In genomic region chr17:74433421-74434121, GRCh38 we compare ENCODE assay signal across 1 cellular context.
A peak's percentile ranks its signal among the peaks of the same experiment; 100 is the strongest.
TF ChIP-seq lines count a peak whose summit lies in the region.

No MANE protein-coding gene starts in this region.

TF ChIP-seq in HepG2, 621 proteins besides CTCF, POLR2A, EP300 and RAD21 (continued from another document and continues in another):
- TF ChIP-seq ZNF549 (CRISPR knock-in tag; IDR thresholded peaks at IDR 0.05) (no peak), SMAD1 (CRISPR knock-in tag; IDR thresholded peaks at IDR 0.05; ENCODE audit: borderline replicate concordance, low read depth) (peak; percentile 39; the same call in 1 of the 2 replicates), ZNF280B (CRISPR knock-in tag; IDR thresholded peaks at IDR 0.05; ENCODE audit: borderline replicate concordance) (peak; percentile 79), SOX13 (IDR thresholded peaks at IDR 0.05) (no peak), SOX13 (CRISPR knock-in tag; conservative IDR thresholded peaks at IDR 0.05 in 1 of 2, IDR thresholded peaks at IDR 0.05 in 1 of 2) (no peak), ZNF883 (CRISPR knock-in tag; IDR thresholded peaks at IDR 0.05; ENCODE audit: not compliant biosample characterization) (no peak), TOPORS (CRISPR knock-in tag; IDR thresholded peaks at IDR 0.05) (0 out of 2 replicates have a peak, but pooled peaks have one; percentile 32), SMC3 (IDR thresholded peaks at IDR 0.05; ENCODE audit: low read length) (no peak; the same call in 1 of the 2 replicates), ZNF567 (CRISPR knock-in tag; IDR thresholded peaks at IDR 0.05; ENCODE audit: borderline replicate concordance) (no peak), ZBTB38 (CRISPR knock-in tag; IDR thresholded peaks at IDR 0.05) (peak; percentile 84), NAIF1 (CRISPR knock-in tag; IDR thresholded peaks at IDR 0.05; ENCODE audit: borderline replicate concordance) (no peak), ERF (CRISPR knock-in tag; IDR thresholded peaks at IDR 0.05) (0 out of 2 replicates have a peak, but pooled peaks have one; percentile 43), PAWR (CRISPR knock-in tag; IDR thresholded peaks at IDR 0.05; ENCODE audit: borderline replicate concordance) (no peak), ELF1 (CRISPR knock-in tag; IDR thresholded peaks at IDR 0.05) (peak; percentile 14; the same call in 1 of the 2 replicates), NR2C2 (CRISPR knock-in tag; IDR thresholded peaks at IDR 0.05; ENCODE audit: borderline replicate concordance) (no peak), ZBTB4 (CRISPR knock-in tag; IDR thresholded peaks at IDR 0.05; ENCODE audit: borderline replicate concordance) (no peak), PATZ1 (CRISPR knock-in tag; IDR thresholded peaks at IDR 0.05) (peak; percentile 52; the same call in 1 of the 2 replicates), ZNF777 (CRISPR knock-in tag; IDR thresholded peaks at IDR 0.05) (0 out of 2 replicates have a peak, but pooled peaks have one; percentile 51), HDAC2 (CRISPR knock-in tag; IDR thresholded peaks at IDR 0.05) (0 out of 2 replicates have a peak, but pooled peaks have one; percentile 27), ZNF432 (CRISPR knock-in tag; IDR thresholded peaks at IDR 0.05; ENCODE audit: borderline replicate concordance) (no peak), ZNF251 (CRISPR knock-in tag; IDR thresholded peaks at IDR 0.05) (no peak), ZBTB20 (CRISPR knock-in tag; IDR thresholded peaks at IDR 0.05; ENCODE audit: borderline replicate concordance, low read depth) (no peak), ZNF788 (CRISPR knock-in tag; IDR thresholded peaks at IDR 0.05; ENCODE audit: borderline replicate concordance) (0 out of 2 replicates have a peak, but pooled peaks have one; percentile 10), GATAD2A (CRISPR knock-in tag; IDR thresholded peaks at IDR 0.05) (peak; percentile 42; the same call in 1 of the 2 replicates), NRL (CRISPR knock-in tag; IDR thresholded peaks at IDR 0.05; ENCODE audit: borderline replicate concordance) (peak; percentile 52), PITX1 (CRISPR knock-in tag; IDR thresholded peaks at IDR 0.05) (0 out of 2 replicates have a peak, but pooled peaks have one; percentile 9), SMARCC2 (IDR thresholded peaks at IDR 0.05) (no peak), ZBTB10 (CRISPR knock-in tag; IDR thresholded peaks at IDR 0.05; ENCODE audit: borderline replicate concordance) (no peak), KLF12 (CRISPR knock-in tag; IDR thresholded peaks at IDR 0.05; ENCODE audit: borderline replicate concordance) (0 out of 2 replicates have a peak, but pooled peaks have one; percentile 37), ZNF556 (CRISPR knock-in tag; IDR thresholded peaks at IDR 0.05; ENCODE audit: borderline replicate concordance) (peak; percentile 56; the same call in 1 of the 2 replicates), ZNF639 (CRISPR knock-in tag; conservative IDR thresholded peaks at IDR 0.05) (0 out of 2 replicates have a peak, but pooled peaks have one; percentile 17), KDM2A (CRISPR knock-in tag; IDR thresholded peaks at IDR 0.05; ENCODE audit: borderline replicate concordance, low read depth) (peak; percentile 56; the same call in 1 of the 2 replicates), NPAS2 (CRISPR knock-in tag; IDR thresholded peaks at IDR 0.05; ENCODE audit: borderline replicate concordance) (no peak), DR1 (CRISPR knock-in tag; IDR thresholded peaks at IDR 0.05) (no peak), NR3C1 (CRISPR knock-in tag; IDR thresholded peaks at IDR 0.05) (no peak), ZNF12 (CRISPR knock-in tag; IDR thresholded peaks at IDR 0.05) (no peak), THYN1 (CRISPR knock-in tag; IDR thresholded peaks at IDR 0.05; ENCODE audit: borderline replicate concordance, low read depth) (no peak), MXD3 (CRISPR knock-in tag; IDR thresholded peaks at IDR 0.05) (no peak), MLLT10 (CRISPR knock-in tag; IDR thresholded peaks at IDR 0.05) (no peak)
- TF ChIP-seq, protein P1, sequence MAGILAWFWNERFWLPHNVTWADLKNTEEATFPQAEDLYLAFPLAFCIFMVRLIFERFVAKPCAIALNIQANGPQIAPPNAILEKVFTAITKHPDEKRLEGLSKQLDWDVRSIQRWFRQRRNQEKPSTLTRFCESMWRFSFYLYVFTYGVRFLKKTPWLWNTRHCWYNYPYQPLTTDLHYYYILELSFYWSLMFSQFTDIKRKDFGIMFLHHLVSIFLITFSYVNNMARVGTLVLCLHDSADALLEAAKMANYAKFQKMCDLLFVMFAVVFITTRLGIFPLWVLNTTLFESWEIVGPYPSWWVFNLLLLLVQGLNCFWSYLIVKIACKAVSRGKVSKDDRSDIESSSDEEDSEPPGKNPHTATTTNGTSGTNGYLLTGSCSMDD (CRISPR knock-in tag; IDR thresholded peaks at IDR 0.05) = 0 out of 2 replicates have a peak, but pooled peaks have one; percentile 36
- TF ChIP-seq, protein P2, sequence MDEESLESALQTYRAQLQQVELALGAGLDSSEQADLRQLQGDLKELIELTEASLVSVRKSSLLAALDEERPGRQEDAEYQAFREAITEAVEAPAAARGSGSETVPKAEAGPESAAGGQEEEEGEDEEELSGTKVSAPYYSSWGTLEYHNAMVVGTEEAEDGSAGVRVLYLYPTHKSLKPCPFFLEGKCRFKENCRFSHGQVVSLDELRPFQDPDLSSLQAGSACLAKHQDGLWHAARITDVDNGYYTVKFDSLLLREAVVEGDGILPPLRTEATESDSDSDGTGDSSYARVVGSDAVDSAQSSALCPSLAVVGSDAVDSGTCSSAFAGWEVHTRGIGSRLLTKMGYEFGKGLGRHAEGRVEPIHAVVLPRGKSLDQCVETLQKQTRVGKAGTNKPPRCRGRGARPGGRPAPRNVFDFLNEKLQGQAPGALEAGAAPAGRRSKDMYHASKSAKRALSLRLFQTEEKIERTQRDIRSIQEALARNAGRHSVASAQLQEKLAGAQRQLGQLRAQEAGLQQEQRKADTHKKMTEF (CRISPR knock-in tag; IDR thresholded peaks at IDR 0.05) = peak; percentile 62
- TF ChIP-seq, protein P3, sequence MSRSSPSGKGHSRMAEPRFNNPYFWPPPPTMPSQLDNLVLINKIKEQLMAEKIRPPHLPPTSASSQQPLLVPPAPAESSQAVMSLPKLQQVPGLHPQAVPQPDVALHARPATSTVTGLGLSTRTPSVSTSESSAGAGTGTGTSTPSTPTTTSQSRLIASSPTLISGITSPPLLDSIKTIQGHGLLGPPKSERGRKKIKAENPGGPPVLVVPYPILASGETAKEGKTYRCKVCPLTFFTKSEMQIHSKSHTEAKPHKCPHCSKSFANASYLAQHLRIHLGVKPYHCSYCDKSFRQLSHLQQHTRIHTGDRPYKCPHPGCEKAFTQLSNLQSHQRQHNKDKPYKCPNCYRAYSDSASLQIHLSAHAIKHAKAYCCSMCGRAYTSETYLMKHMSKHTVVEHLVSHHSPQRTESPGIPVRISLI (CRISPR knock-in tag; IDR thresholded peaks at IDR 0.05; ENCODE audit: borderline replicate concordance) = no peak
- TF ChIP-seq, protein P4, sequence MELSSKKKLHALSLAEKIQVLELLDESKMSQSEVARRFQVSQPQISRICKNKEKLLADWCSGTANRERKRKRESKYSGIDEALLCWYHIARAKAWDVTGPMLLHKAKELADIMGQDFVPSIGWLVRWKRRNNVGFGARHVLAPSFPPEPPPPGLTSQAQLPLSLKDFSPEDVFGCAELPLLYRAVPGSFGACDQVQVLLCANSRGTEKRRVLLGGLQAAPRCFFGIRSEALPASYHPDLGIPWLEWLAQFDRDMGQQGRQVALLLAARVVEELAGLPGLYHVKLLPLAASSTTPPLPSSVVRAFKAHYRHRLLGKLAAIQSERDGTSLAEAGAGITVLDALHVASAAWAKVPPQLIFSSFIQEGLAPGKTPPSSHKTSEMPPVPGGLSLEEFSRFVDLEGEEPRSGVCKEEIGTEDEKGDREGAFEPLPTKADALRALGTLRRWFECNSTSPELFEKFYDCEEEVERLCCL (CRISPR knock-in tag; IDR thresholded peaks at IDR 0.05; ENCODE audit: borderline replicate concordance) = no peak
- TF ChIP-seq, protein P5, sequence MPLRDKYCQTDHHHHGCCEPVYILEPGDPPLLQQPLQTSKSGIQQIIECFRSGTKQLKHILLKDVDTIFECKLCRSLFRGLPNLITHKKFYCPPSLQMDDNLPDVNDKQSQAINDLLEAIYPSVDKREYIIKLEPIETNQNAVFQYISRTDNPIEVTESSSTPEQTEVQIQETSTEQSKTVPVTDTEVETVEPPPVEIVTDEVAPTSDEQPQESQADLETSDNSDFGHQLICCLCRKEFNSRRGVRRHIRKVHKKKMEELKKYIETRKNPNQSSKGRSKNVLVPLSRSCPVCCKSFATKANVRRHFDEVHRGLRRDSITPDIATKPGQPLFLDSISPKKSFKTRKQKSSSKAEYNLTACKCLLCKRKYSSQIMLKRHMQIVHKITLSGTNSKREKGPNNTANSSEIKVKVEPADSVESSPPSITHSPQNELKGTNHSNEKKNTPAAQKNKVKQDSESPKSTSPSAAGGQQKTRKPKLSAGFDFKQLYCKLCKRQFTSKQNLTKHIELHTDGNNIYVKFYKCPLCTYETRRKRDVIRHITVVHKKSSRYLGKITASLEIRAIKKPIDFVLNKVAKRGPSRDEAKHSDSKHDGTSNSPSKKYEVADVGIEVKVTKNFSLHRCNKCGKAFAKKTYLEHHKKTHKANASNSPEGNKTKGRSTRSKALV (CRISPR knock-in tag; IDR thresholded peaks at IDR 0.05) = no peak
